12 cellular contexts compared by ENCODE assay signal in the genomic region with DNA sequence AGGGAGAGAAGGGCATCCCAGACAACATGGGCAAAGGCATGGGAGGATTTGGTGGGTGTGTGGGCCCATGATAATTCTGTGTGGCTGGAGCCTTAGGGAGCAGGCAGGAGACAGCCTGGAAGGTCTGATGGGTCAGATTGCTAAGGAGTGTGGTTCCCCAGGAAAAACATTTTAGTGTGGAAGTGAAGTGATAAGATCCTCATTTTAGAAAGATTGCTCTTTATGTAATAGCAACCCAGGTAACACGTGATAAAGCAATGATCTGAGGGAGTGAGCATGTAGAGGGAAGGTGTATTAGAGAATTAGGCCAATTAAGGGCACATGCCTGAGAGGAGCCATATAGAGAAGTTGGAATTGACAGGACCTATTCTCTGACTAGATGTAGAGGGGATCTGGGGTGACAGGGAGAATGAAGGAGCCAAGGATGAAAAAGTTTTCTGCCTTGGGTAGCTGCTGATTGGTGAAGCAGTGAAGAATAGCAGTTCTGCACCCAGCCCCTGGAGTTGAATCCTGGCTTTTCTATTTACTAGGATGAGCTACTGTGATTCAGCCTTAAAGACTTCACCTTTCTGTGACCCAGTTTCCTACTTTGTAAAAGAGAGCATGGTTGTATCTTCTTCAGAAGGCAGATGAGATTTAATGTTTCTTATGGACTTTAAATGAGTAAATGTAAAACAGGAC. TPM values are rescaled to one million over a fixed set of nuclear protein-coding genes. Genes with fewer than 3 reads are reported as not detected.
DNase-seq lines count a peak whose midpoint lies in the region; FAIRE-seq and TF ChIP-seq lines count a peak whose summit lies in the region.
"Had no signal": no experiment of that assay in that cellular context is flagged by ENCODE, and none has a peak within 500 bp of the region (broad histone marks: within the 10 kb centered on the region; RNA-seq: fewer than 3 reads in every experiment).

No MANE protein-coding gene starts in this region.

- H3K36me3 Mint-ChIP-seq in activated T-helper 1 cell treated with anti-CD3 and anti-CD28 coated beads, Interleukin-12 subunit alpha, Interleukin-12 subunit beta, Interleukin-2, Interleukin-4 antibody, amounts not matched to agents 30 ng/mL and 10 ng/mL and 1 ng/mL, durations not matched to agents 14 hours and 24 hours and 36 hours (ENCODE audit: low read depth), result peaks cover 14% of the 10 kb centered on the region

- H3K27ac ChIP-seq in keratinocyte (ENCODE audit: control insufficient read depth, insufficient read depth, low read length), result no peak overlapping the region
- no peak overlapping the region for H3K27ac ChIP-seq in mammary epithelial cell (ENCODE audit: insufficient read depth, low read depth, low read length)

- TF ChIP-seq CTCF in keratinocyte (optimal IDR thresholded peaks at IDR 0.05 in 1 of 3, IDR thresholded peaks at IDR 0.05 in 1 of 3, conservative IDR thresholded peaks at IDR 0.05 in 1 of 3; ENCODE audit: extremely low read depth in 1 of 3, insufficient read depth in 2 of 3, low read length in 3 of 3), result no peak
- TF ChIP-seq CTCF in mammary epithelial cell (conservative IDR thresholded peaks at IDR 0.05 in 1 of 2, IDR thresholded peaks at IDR 0.05 in 1 of 2; ENCODE audit: extremely low read depth in 1 of 2, insufficient read depth in 1 of 2, low read depth in 1 of 2, low read length in 2 of 2), result no peak

- no peak overlapping the region for H3K4me3 Mint-ChIP-seq in activated T-helper 1 cell treated with anti-CD3 and anti-CD28 coated beads, Interleukin-12 subunit alpha, Interleukin-12 subunit beta, Interleukin-2, Interleukin-4 antibody, amounts not matched to agents 30 ng/mL and 10 ng/mL and 1 ng/mL, durations not matched to agents 14 hours and 24 hours and 36 hours

- no peak overlapping the region for H2AFZ ChIP-seq in keratinocyte (ENCODE audit: control insufficient read depth, low read length)
- H2AFZ ChIP-seq in mammary epithelial cell (ENCODE audit: low read depth, low read length), result no peak overlapping the region

- no peaks in the 10 kb centered on the region for H3K27me3 ChIP-seq in keratinocyte (ENCODE audit: control insufficient read depth, extremely low read depth, insufficient read depth, low read length)
- no peaks in the 10 kb centered on the region for H3K27me3 ChIP-seq in mammary epithelial cell (ENCODE audit: insufficient read depth, low read length)

- no TSS peak for BruUV-seq in mammary epithelial cell (replicated peaks; lab: Mats Ljungman, UMichigan)

- WGBS in mammary epithelial cell (ENCODE audit: low coverage, missing lambda C conversion rate), result 46% methylated on average over 1 of the region's 1 CpG

- DNase-seq in ACHN (peak; percentile 78), GF-D8 (lab: John Stamatoyannopoulos, UW) (peak; percentile 11), keratinocyte (ENCODE audit: low read depth, low spot score) (no peak), mammary epithelial cell (no peak), NCI-H1105 (lab: John Stamatoyannopoulos, UW) (no peak), NCI-H524 treated with DMSO at 0.1 percent for 48 hours (lab: John Stamatoyannopoulos, UW) (no peak), GDM1 (lab: John Stamatoyannopoulos, UW) (no peak)
- no peak for DNase-seq in activated T-helper 1 cell treated with anti-CD3 and anti-CD28 coated beads, Interleukin-12 subunit alpha, Interleukin-12 subunit beta, Interleukin-2, Interleukin-4 antibody, amounts not matched to agents 30 ng/mL and 10 ng/mL and 1 ng/mL, durations not matched to agents 14 hours and 24 hours and 36 hours (ENCODE audit: low spot score)
- DNase-seq: stimulated activated CD4-positive, alpha-beta T cell treated with anti-CD3 and anti-CD28 coated beads, Interleukin-2, amount 100 ng/mL, for 48 hours; stimulated activated naive CD8-positive, alpha-beta T cell treated with anti-CD3 and anti-CD28 coated beads, Interleukin-15, Interleukin-2, amounts not matched to agents 100 U/mL and 50 U/mL, for 24 hours had no signal

- H3K9me3 Mint-ChIP-seq in activated T-helper 1 cell treated with anti-CD3 and anti-CD28 coated beads, Interleukin-12 subunit alpha, Interleukin-12 subunit beta, Interleukin-2, Interleukin-4 antibody, amounts not matched to agents 30 ng/mL and 10 ng/mL and 1 ng/mL, durations not matched to agents 14 hours and 24 hours and 36 hours, result peaks cover 6% of the 10 kb centered on the region

- H3K4me2 ChIP-seq in keratinocyte (ENCODE audit: control insufficient read depth, extremely low read depth, insufficient read depth, low read depth, low read length), result no peak overlapping the region
- no peak overlapping the region for H3K4me2 ChIP-seq in mammary epithelial cell (ENCODE audit: insufficient read depth, low read depth, low read length)

- H3K36me3 ChIP-seq in keratinocyte (ENCODE audit: control insufficient read depth in 2 of 2, extremely low read depth in 1 of 2, insufficient read depth in 2 of 2, low read length in 2 of 2) (no peaks in the 10 kb centered on the region), mammary epithelial cell (ENCODE audit: insufficient read depth, low read length) (no peaks in the 10 kb centered on the region)

- H3K4me3 ChIP-seq in keratinocyte (ENCODE audit: control insufficient read depth in 2 of 3, extremely low read depth in 1 of 3, insufficient read depth in 2 of 3, low read depth in 1 of 3, low read length in 3 of 3), result no peak overlapping the region
- no peak overlapping the region for H3K4me3 ChIP-seq in mammary epithelial cell (replicated peaks in 1 of 3; ENCODE audit: insufficient read depth in 1 of 3, low read depth in 2 of 3, low read length in 3 of 3)

- H3K79me2 ChIP-seq in keratinocyte (ENCODE audit: control insufficient read depth, insufficient read depth, low read length) (no peaks in the 10 kb centered on the region), mammary epithelial cell (ENCODE audit: insufficient read depth, low read length) (no peaks in the 10 kb centered on the region)

- no peaks in the 10 kb centered on the region for H3K9me1 ChIP-seq in keratinocyte (ENCODE audit: control insufficient read depth, extremely low read depth, insufficient read depth, low read length)

- H4K20me1 ChIP-seq in keratinocyte (ENCODE audit: control insufficient read depth, extremely low read depth, insufficient read depth, low read length) (no peaks in the 10 kb centered on the region), mammary epithelial cell (ENCODE audit: insufficient read depth, low read length) (no peaks in the 10 kb centered on the region)

- peak; percentile 65 for FAIRE-seq in keratinocyte (lab: Jason Lieb, UNC)

- CTCF ChIA-PET in mammary epithelial cell (lab: Charles Lee; ENCODE audit: low non-redundant PET), result interaction anchor here (0.6 kb wide), 1 partner anchor 64 kb away, joined by 3 read pairs; no protein-coding TSS in a partner anchor

- dilution Hi-C loops in keratinocyte (cut with MboI; ENCODE audit: extremely low pct_ligation_motif_present, low sequenced_read_pairs), result no loop called here
- dilution Hi-C loops in mammary epithelial cell (cut with HindIII; ENCODE audit: low sequenced_read_pairs), result no loop called here

- intact Hi-C loops in activated T-helper 1 cell treated with anti-CD3 and anti-CD28 coated beads, Interleukin-12 subunit alpha, Interleukin-12 subunit beta, Interleukin-2, Interleukin-4 antibody, amounts not matched to agents 30 ng/mL and 10 ng/mL and 1 ng/mL, durations not matched to agents 14 hours and 24 hours and 36 hours (cut with micrococcal nuclease), result loop anchor here (2.0 kb wide), 3 partner anchors 19 to 67 kb away; no protein-coding TSS in a partner anchor
- intact Hi-C loops in mammary epithelial cell (cut with micrococcal nuclease), result no loop called here

- no peaks in the 10 kb centered on the region for H3K27me3 Mint-ChIP-seq in activated T-helper 1 cell treated with anti-CD3 and anti-CD28 coated beads, Interleukin-12 subunit alpha, Interleukin-12 subunit beta, Interleukin-2, Interleukin-4 antibody, amounts not matched to agents 30 ng/mL and 10 ng/mL and 1 ng/mL, durations not matched to agents 14 hours and 24 hours and 36 hours (ENCODE audit: insufficient read depth)

- no peaks in the 10 kb centered on the region for H3K9me3 ChIP-seq in keratinocyte (ENCODE audit: control insufficient read depth, low read depth, low read length)
- H3K9me3 ChIP-seq in mammary epithelial cell (replicated peaks; ENCODE audit: insufficient read depth, low read length), result no peaks in the 10 kb centered on the region

- peaks cover 54% of the 10 kb centered on the region for H3K4me1 Mint-ChIP-seq in activated T-helper 1 cell treated with anti-CD3 and anti-CD28 coated beads, Interleukin-12 subunit alpha, Interleukin-12 subunit beta, Interleukin-2, Interleukin-4 antibody, amounts not matched to agents 30 ng/mL and 10 ng/mL and 1 ng/mL, durations not matched to agents 14 hours and 24 hours and 36 hours (ENCODE audit: low read depth)

- peaks cover 15% of the 10 kb centered on the region for H3K4me1 ChIP-seq in keratinocyte (ENCODE audit: control insufficient read depth, extremely low read depth, insufficient read depth, low read length)
- H3K4me1 ChIP-seq in mammary epithelial cell (ENCODE audit: insufficient read depth, low read length), result peaks cover 15% of the 10 kb centered on the region

- H3K27ac Mint-ChIP-seq in activated T-helper 1 cell treated with anti-CD3 and anti-CD28 coated beads, Interleukin-12 subunit alpha, Interleukin-12 subunit beta, Interleukin-2, Interleukin-4 antibody, amounts not matched to agents 30 ng/mL and 10 ng/mL and 1 ng/mL, durations not matched to agents 14 hours and 24 hours and 36 hours, result peak overlapping the region; percentile 7

- no peak overlapping the region for H3K9ac ChIP-seq in keratinocyte (ENCODE audit: control insufficient read depth, extremely low read depth, insufficient read depth, low read length)
- H3K9ac ChIP-seq in mammary epithelial cell (ENCODE audit: insufficient read depth, low read length), result no peak overlapping the region

- in situ Hi-C loops in ACHN (cut with HindIII; ENCODE audit: low pct_ligation_motif_present, low pct_unique_long_range_greater_than_20kb, low sequenced_read_pairs) (no loop called here), mammary epithelial cell (cut with MboI; ENCODE audit: low sequenced_read_pairs in 2 of 2) (no loop called here)

RNA-seq across cellular contexts. Expression of a gene that starts 18.7 kb away (rescaled TPM):
- total RNA-seq in activated T-helper 1 cell treated with anti-CD3 and anti-CD28 coated beads, Interleukin-12 subunit alpha, Interleukin-12 subunit beta, Interleukin-2, Interleukin-4 antibody, amounts not matched to agents 30 ng/mL and 10 ng/mL and 1 ng/mL, durations not matched to agents 14 hours and 24 hours and 36 hours, result 46.8 and 50.1 TPM in 2 replicates
- polyA plus RNA-seq in keratinocyte, result 0.03 TPM in 1 of 3 replicates, not detected in the others
- not detected for polyA plus RNA-seq in keratinocyte (2011; ENCODE audit: low read depth)
- not detected in 2 replicates for polyA plus RNA-seq in keratinocyte (2011; cell fraction: cytosol; rRNA removed)
- not detected in 2 replicates for polyA plus RNA-seq in keratinocyte (2011; cell fraction: nucleus; rRNA removed)
- not detected in 2 replicates for polyA plus RNA-seq in keratinocyte (2012; ENCODE audit: low replicate concordance)
- polyA minus RNA-seq in keratinocyte, result not detected in 3 replicates
- polyA minus RNA-seq in keratinocyte (2011; cell fraction: cytosol; rRNA and poly(A)+ RNA removed), result not detected
- polyA minus RNA-seq in keratinocyte (2011; cell fraction: nucleus; rRNA and poly(A)+ RNA removed), result not detected in 2 replicates
- not detected for total RNA-seq in mammary epithelial cell
- not detected for polyA plus RNA-seq in mammary epithelial cell
- not detected for polyA minus RNA-seq in mammary epithelial cell
- total RNA-seq: lung microvascular endothelial cell had no signal
- polyA plus RNA-seq: BJ had no signal

RNA-seq across cellular contexts. Expression of a gene that starts 37.5 kb away (rescaled TPM):
- 16.3 and 17.2 TPM in 2 replicates for total RNA-seq in activated T-helper 1 cell treated with anti-CD3 and anti-CD28 coated beads, Interleukin-12 subunit alpha, Interleukin-12 subunit beta, Interleukin-2, Interleukin-4 antibody, amounts not matched to agents 30 ng/mL and 10 ng/mL and 1 ng/mL, durations not matched to agents 14 hours and 24 hours and 36 hours
- polyA plus RNA-seq in keratinocyte (0.01 TPM in 1 of 3 replicates, not detected in the others), mammary epithelial cell (not detected)
- not detected for polyA plus RNA-seq in keratinocyte (2011; ENCODE audit: low read depth)
- not detected in 2 replicates for polyA plus RNA-seq in keratinocyte (2011; cell fraction: cytosol; rRNA removed)
- polyA plus RNA-seq in keratinocyte (2011; cell fraction: nucleus; rRNA removed), result not detected in 2 replicates
- not detected in 2 replicates for polyA plus RNA-seq in keratinocyte (2012; ENCODE audit: low replicate concordance)
- polyA minus RNA-seq in keratinocyte (not detected in 3 replicates), mammary epithelial cell (not detected)
- not detected for polyA minus RNA-seq in keratinocyte (2011; cell fraction: cytosol; rRNA and poly(A)+ RNA removed)
- not detected in 2 replicates for polyA minus RNA-seq in keratinocyte (2011; cell fraction: nucleus; rRNA and poly(A)+ RNA removed)
- not detected for total RNA-seq in mammary epithelial cell
- total RNA-seq: lung microvascular endothelial cell had no signal
- polyA plus RNA-seq: BJ had no signal

Comparison
In these comparisons a context has a peak if more than half of its experiments do, and no peak if none do; other contexts are left out.
1. DNase-seq: peak in ACHN (single experiment) and GF-D8 (single experiment); none in activated T-helper 1 cell treated with anti-CD3 and anti-CD28 coated beads, Interleukin-12 subunit alpha, Interleukin-12 subunit beta, Interleukin-2, Interleukin-4 antibody, amounts not matched to agents 30 ng/mL and 10 ng/mL and 1 ng/mL, durations not matched to agents 14 hours and 24 hours and 36 hours (single experiment), keratinocyte (single experiment), mammary epithelial cell (single experiment), NCI-H1105 (single experiment), NCI-H524 treated with DMSO at 0.1 percent for 48 hours (single experiment) and GDM1 (single experiment).
2. RNA of a gene that starts 18.7 kb away (total RNA-seq): 46.8 to 50.1 TPM in activated T-helper 1 cell treated with anti-CD3 and anti-CD28 coated beads, Interleukin-12 subunit alpha, Interleukin-12 subunit beta, Interleukin-2, Interleukin-4 antibody, amounts not matched to agents 30 ng/mL and 10 ng/mL and 1 ng/mL, durations not matched to agents 14 hours and 24 hours and 36 hours; not detected in mammary epithelial cell; every median in the first group is over 10 times any median in the second.
3. RNA of a gene that starts 37.5 kb away (total RNA-seq): 16.3 to 17.2 TPM in activated T-helper 1 cell treated with anti-CD3 and anti-CD28 coated beads, Interleukin-12 subunit alpha, Interleukin-12 subunit beta, Interleukin-2, Interleukin-4 antibody, amounts not matched to agents 30 ng/mL and 10 ng/mL and 1 ng/mL, durations not matched to agents 14 hours and 24 hours and 36 hours; not detected in mammary epithelial cell; every median in the first group is over 10 times any median in the second.